8 cellular contexts compared by ENCODE assay signal in genomic region chr12:93139028-93139665, GRCh38.
DNase-seq lines count a peak whose midpoint lies in the region; ATAC-seq, FAIRE-seq and TF ChIP-seq lines count a peak whose summit lies in the region.

No MANE protein-coding gene starts in this region.

- ATAC-seq in GM19455 (IDR thresholded peaks at IDR 0.05; ENCODE audit: unreplicated experiment) (peak; percentile 38), HG03196 (IDR thresholded peaks at IDR 0.05; ENCODE audit: unreplicated experiment) (peak; percentile 54), GM12878 (peak; percentile 72)

- POLR2A ChIA-PET in GM12878 (lab: Charles Lee): interaction anchor here (0.7 to 5.9 kb wide), 23 partner anchors 9 to 298 kb away, joined by 3 to 52 read pairs (median 3); partner anchors contain the start of gene NUDT4

- peak overlapping the region; percentile 59 for H3K27ac ChIP-seq in GM12878 (ENCODE audit: control insufficient read depth, insufficient read depth)

- FAIRE-seq in GM12878 (lab: Jason Lieb, UNC): peak; percentile 78

- no peak for TF ChIP-seq POLR2A in GM12878 (IDR thresholded peaks at IDR 0.05; ENCODE audit: low read depth, low read length)

- 5% methylated on average over 1 of the region's 1 CpG for WGBS in GM12878 (ENCODE audit: insufficient coverage, insufficient replicate concordance, low lambda C conversion rate, missing lambda C conversion rate)

- H3K4me3 ChIP-seq in GM12878: no peak overlapping the region
- no peak overlapping the region for H3K4me3 ChIP-seq in H7 (ENCODE audit: insufficient read depth, low read depth, low read length)

- in situ Hi-C loops in GM12878 (cut with MboI): no loop called here

- intact Hi-C loops in GM12878 (cut with micrococcal nuclease; ENCODE audit: unreplicated experiment): loop anchor here (5.0 kb wide), 1 partner anchor 42 kb away; no protein-coding TSS in a partner anchor

- no peaks in the 10 kb centered on the region; the same call in 2 of the 3 replicates for H3K9me3 ChIP-seq in GM12878 (replicated peaks; ENCODE audit: control insufficient read depth, insufficient read depth, low read length)

- TF ChIP-seq RAD21 in GM12878 (IDR thresholded peaks at IDR 0.05; ENCODE audit: insufficient read depth, low read depth, low read length): no peak

- H3K27me3 ChIP-seq in GM12878 (replicated peaks in 1 of 2; ENCODE audit: control insufficient read depth in 2 of 2, insufficient read depth in 2 of 2, low read length in 1 of 2): no peaks in the 10 kb centered on the region
- no peaks in the 10 kb centered on the region for H3K27me3 ChIP-seq in H7 (ENCODE audit: control insufficient read depth, insufficient read depth, low read length)

- H3K36me3 ChIP-seq in GM12878 (ENCODE audit: control insufficient read depth in 2 of 2, insufficient read depth in 2 of 2, low read length in 1 of 2): no peaks in the 10 kb centered on the region
- H3K36me3 ChIP-seq in H7 (replicated peaks; ENCODE audit: control insufficient read depth, insufficient read depth, low read length): no peaks in the 10 kb centered on the region

- SMC1A ChIA-PET in GM12878 (lab: Charles Lee; ENCODE audit: uncharacterized antibody, unreplicated experiment): interaction anchor here (0.5 to 13.8 kb wide), 50 partner anchors 8 to 364 kb away, joined by 3 to 221 read pairs (median 7); no protein-coding TSS in a partner anchor

- H3K9ac ChIP-seq in GM12878 (ENCODE audit: control insufficient read depth, insufficient read depth, low read length): no peak overlapping the region

- CTCF ChIA-PET in GM12878 (lab: Yijun Ruan, JAX): interaction anchor here (0.6 to 9.0 kb wide), 28 partner anchors 9 to 963 kb away, joined by 3 to 120 read pairs (median 5); partner anchors contain the start of gene NUDT4

- no TSS peak for BruUV-seq in GM12878 (replicated peaks; lab: Mats Ljungman, UMichigan)

- DNase-seq in DMS53 treated with DMSO at 0.1 percent for 48 hours (lab: John Stamatoyannopoulos, UW; ENCODE audit: unreplicated experiment) (peak; percentile 71), GM12878 (ENCODE audit: low read depth, low spot score) (no peak), mesenteric fat pad (ENCODE audit: low spot score) (no peak), H7 (no peak), dermis blood vessel endothelial cell (no peak), GM19240 (ENCODE audit: insufficient read length, low spot score) (no peak)

- H3K79me2 ChIP-seq in GM12878 (ENCODE audit: control insufficient read depth, insufficient read depth, low read length): no peaks in the 10 kb centered on the region

- H3K4me1 ChIP-seq in GM12878 (ENCODE audit: control insufficient read depth, insufficient read depth, low read length): peaks cover 44% of the 10 kb centered on the region

- H2AFZ ChIP-seq in GM12878 (ENCODE audit: control insufficient read depth, low read depth, low read length): peak overlapping the region; percentile 29

- TF ChIP-seq CTCF in GM12878 (IDR thresholded peaks at IDR 0.05 in 2 of 3, conservative IDR thresholded peaks at IDR 0.05 in 1 of 3; ENCODE audit: control insufficient read depth in 2 of 3, extremely low read depth in 1 of 3, insufficient read depth in 1 of 3, low read depth in 3 of 3, low read length in 3 of 3): no peak

- RAD21 ChIA-PET in GM12878 (lab: Charles Lee; ENCODE audit: unreplicated experiment): interaction anchor here (0.6 to 9.4 kb wide), 45 partner anchors 9 to 963 kb away, joined by 3 to 178 read pairs (median 6); partner anchors contain the start of gene NUDT4

- H3K4me2 ChIP-seq in GM12878 (ENCODE audit: control insufficient read depth, insufficient read depth): peak overlapping the region; percentile 31

- no peaks in the 10 kb centered on the region for H4K20me1 ChIP-seq in GM12878 (ENCODE audit: control insufficient read depth, insufficient read depth)

- TF ChIP-seq EP300 in GM12878 (IDR thresholded peaks at IDR 0.05; ENCODE audit: borderline replicate concordance in 1 of 2, control insufficient read depth in 1 of 2, low read depth in 2 of 2, low read length in 2 of 2): peak; percentile 23 to 38; a peak in 1 of 4 replicates

TF ChIP-seq in GM12878, 131 proteins besides CTCF, POLR2A, EP300 and RAD21 (continues in another document):
- TF ChIP-seq REST (IDR thresholded peaks at IDR 0.05; ENCODE audit: low read depth, low read length) (no peak), NR2C2 (IDR thresholded peaks at IDR 0.05; ENCODE audit: borderline replicate concordance, control insufficient read depth, insufficient read length, low read depth) (no peak), SPI1 (IDR thresholded peaks at IDR 0.05; ENCODE audit: borderline replicate concordance, insufficient read depth, low read depth, low read length) (0 out of 2 replicates have a peak, but pooled peaks have one; percentile 48), POLR2AphosphoS5 (IDR thresholded peaks at IDR 0.05; ENCODE audit: low read length) (no peak), NFIC (IDR thresholded peaks at IDR 0.05; ENCODE audit: low read depth, low read length) (peak; percentile 74), RUNX3 (IDR thresholded peaks at IDR 0.05; ENCODE audit: low read length) (peak; percentile 68), ATF2 (IDR thresholded peaks at IDR 0.05; ENCODE audit: low read length) (peak; percentile 31; the same call in 1 of the 2 replicates), ATF7 (IDR thresholded peaks at IDR 0.05; ENCODE audit: low read depth) (peak; percentile 68), BHLHE40 (IDR thresholded peaks at IDR 0.05; ENCODE audit: borderline replicate concordance in 1 of 2, low read depth in 2 of 2, low read length in 1 of 2) (no peak; a peak in 1 of 4 replicates), EED (IDR thresholded peaks at IDR 0.05; ENCODE audit: low read depth) (peak; percentile 68; the same call in 1 of the 2 replicates), CBX5 (IDR thresholded peaks at IDR 0.05; ENCODE audit: low read depth) (0 out of 2 replicates have a peak, but pooled peaks have one; percentile 52), ZNF207 (IDR thresholded peaks at IDR 0.05; ENCODE audit: borderline replicate concordance) (no peak), ZNF217 (IDR thresholded peaks at IDR 0.05) (no peak), HDGF (IDR thresholded peaks at IDR 0.05) (no peak)
